32 cellular contexts compared by ENCODE assay signal in genomic region chr5:108672639-108673038, GRCh38.
"Had no signal": no experiment of that assay in that cellular context is flagged by ENCODE, and none has a peak within 500 bp of the region (broad histone marks: within the 10 kb centered on the region; RNA-seq: fewer than 3 reads in every experiment).

No MANE protein-coding gene starts in this region.

- H3K9ac ChIP-seq: KMS-11 had no signal

- H3K27ac ChIP-seq: ascending aorta, cardiac muscle cell, KMS-11, Peyer's patch, SJSA1, VCaP had no signal

- H3K9me3 ChIP-seq: ascending aorta, Peyer's patch, SJSA1 had no signal

- H3K36me3 ChIP-seq: ascending aorta, cardiac muscle cell, Peyer's patch, SJSA1 had no signal

- DNase-seq: activated CD4-positive, alpha-beta T cell treated with anti-CD3 and anti-CD28 coated beads for 1 hour; activated CD4-positive, alpha-beta T cell treated with anti-CD3 and anti-CD28 coated beads for 48 hours; activated CD4-positive, CD25-positive, alpha-beta regulatory T cell; activated CD8-positive, alpha-beta T cell treated with anti-CD3 and anti-CD28 coated beads for 36 hours; activated gamma-delta T cell; activated naive CD4-positive, alpha-beta T cell treated with Interleukin-2 at 50 U/mL for 16 hours; activated naive CD8-positive, alpha-beta T cell treated with anti-CD3 and anti-CD28 coated beads, Interleukin-2, amount 10 ng/mL, durations not matched to agents 7 days and 5 days; activated T-cell treated with anti-CD3 and anti-CD28 coated beads, Interleukin-2, amount 50 U/mL, for 24 hours; amygdala; MM.1S; MV-4-11; NCI-H1092; NCI-H1436 treated with DMSO at 0.1 percent for 48 hours; NCI-H1694 treated with DMSO at 0.1 percent for 48 hours; NCI-H2029; NCI-H2171 treated with DMSO at 0.1 percent for 48 hours; NCI-H345; NCI-H524 treated with DMSO at 0.1 percent for 48 hours; NCI-H748 treated with DMSO at 0.1 percent for 48 hours; NK-92 treated with Interleukin-12 subunit alpha and Interleukin-12 subunit beta, amount 100 ng/mL, for 24 hours; PC-3; Peyer's patch; RPMI8226; SHP77 treated with DMSO at 0.1 percent for 48 hours; T-cell; T-helper 17 cell had no signal

- H3K4me3 ChIP-seq: ascending aorta, cardiac muscle cell, Peyer's patch, SJSA1 had no signal

- H3K4me2 ChIP-seq: KMS-11 had no signal

- H3K4me1 ChIP-seq: ascending aorta, Peyer's patch, SJSA1 had no signal

- H3K27me3 ChIP-seq: ascending aorta, cardiac muscle cell, Peyer's patch, SJSA1 had no signal

- ATAC-seq: activated CD8-positive, alpha-beta T cell treated with anti-CD3 and anti-CD28 coated beads for 36 hours; PC-3; SK-N-SH treated with all-trans-retinoic acid at 6 μM for 48 hours; T-cell; T-helper 17 cell had no signal
